30 cellular contexts compared by ENCODE assay signal in genomic region chr14:55324812-55325211, GRCh38.
"Had no signal": no experiment of that assay in that cellular context is flagged by ENCODE, and none has a peak within 500 bp of the region (broad histone marks: within the 10 kb centered on the region; RNA-seq: fewer than 3 reads in every experiment).

No MANE protein-coding gene starts in this region.

- H3K9ac ChIP-seq: neural progenitor cell, parathyroid adenoma had no signal

- H3K4me2 ChIP-seq: neural progenitor cell had no signal

- H3K4me3 ChIP-seq: left ventricle myocardium inferior, lung, neural progenitor cell, psoas muscle, right atrium auricular region, skin epidermis, stomach, testis, thyroid gland, transverse colon, upper lobe of right lung had no signal

- H3K4me3 Mint-ChIP-seq: memory B cell; natural killer cell; nephron progenitor cell; neural progenitor cell; stimulated activated naive B cell treated with anti-CD40 and anti-IgM and Interleukin-4, amounts not matched to agents 10 μg/mL and 1 μg/mL and 100 μg/mL, for 72 hours had no signal

- H3K27me3 ChIP-seq: neural progenitor cell, neutrophil, right atrium auricular region, stomach, testis, thyroid gland, transverse colon, upper lobe of right lung had no signal

- DNase-seq: hypothalamus; immature natural killer cell; kidney; left colon; left ventricle myocardium inferior; natural killer cell; nephron progenitor cell; occipital lobe; psoas muscle; stimulated activated CD4-positive, alpha-beta T cell treated with anti-CD3 and anti-CD28 coated beads, Interleukin-12 subunit alpha, Interleukin-12 subunit beta, amount 100 ng/mL, for 4 hours; stimulated activated CD4-positive, alpha-beta T cell treated with anti-CD3 and anti-CD28 coated beads, Interleukin-15, amount 100 ng/mL, for 24 hours; stimulated activated CD4-positive, alpha-beta T cell treated with anti-CD3 and anti-CD28 coated beads, Interleukin-2, amount 100 ng/mL, for 24 hours; stimulated activated CD4-positive, alpha-beta T cell treated with anti-CD3 and anti-CD28 coated beads, Interleukin-4, amount 100 ng/mL, for 1 hour; stimulated activated naive B cell treated with anti-CD40 and anti-IgM and Interleukin-4, amounts not matched to agents 10 μg/mL and 1 μg/mL and 100 μg/mL, for 72 hours; stimulated activated naive CD8-positive, alpha-beta T cell treated with anti-CD3 and anti-CD28 coated beads, Interleukin-15, Interleukin-2, amounts not matched to agents 100 U/mL and 50 U/mL, for 24 hours; stomach; testis; thyroid gland; transverse colon; upper lobe of right lung had no signal

- H3K27ac Mint-ChIP-seq: nephron progenitor cell; neural progenitor cell; stimulated activated naive B cell treated with anti-CD40 and anti-IgM and Interleukin-4, amounts not matched to agents 10 μg/mL and 1 μg/mL and 100 μg/mL, for 72 hours had no signal

- FAIRE-seq: islet of Langerhans, kidney, urothelium cell line had no signal

- H3K9me3 ChIP-seq: left ventricle myocardium inferior, neutrophil, psoas muscle, right atrium auricular region, stomach, testis, thyroid gland, transverse colon, upper lobe of right lung had no signal

- H3K9me3 Mint-ChIP-seq: immature natural killer cell; memory B cell; natural killer cell; stimulated activated naive B cell treated with anti-CD40 and anti-IgM and Interleukin-4, amounts not matched to agents 10 μg/mL and 1 μg/mL and 100 μg/mL, for 72 hours had no signal

- H3K36me3 Mint-ChIP-seq: memory B cell, natural killer cell had no signal

- H3K27me3 Mint-ChIP-seq: memory B cell; stimulated activated naive B cell treated with anti-CD40 and anti-IgM and Interleukin-4, amounts not matched to agents 10 μg/mL and 1 μg/mL and 100 μg/mL, for 72 hours had no signal

- H2AFZ ChIP-seq: neural progenitor cell, parathyroid adenoma had no signal

- ATAC-seq: left colon; psoas muscle; sciatic nerve; stimulated activated naive B cell treated with anti-CD40 and anti-IgM and Interleukin-4, amounts not matched to agents 10 μg/mL and 1 μg/mL and 100 μg/mL, for 72 hours; stimulated activated naive CD8-positive, alpha-beta T cell treated with anti-CD3 and anti-CD28 coated beads, Interleukin-15, Interleukin-2, amounts not matched to agents 100 U/mL and 50 U/mL, for 24 hours; upper lobe of right lung had no signal

- H3K36me3 ChIP-seq: left ventricle myocardium inferior, neural progenitor cell, neutrophil, right atrium auricular region, stomach, thyroid gland, upper lobe of right lung had no signal

- H3K27ac ChIP-seq: left ventricle myocardium inferior, neural progenitor cell, neutrophil, parathyroid adenoma, psoas muscle, right atrium auricular region, skin epidermis, stomach, testis, thyroid gland, transverse colon, upper lobe of right lung had no signal
